8 cellular contexts compared by ENCODE assay signal in genomic region chr11:19557720-19558140, GRCh38.
A peak's percentile ranks its signal among the peaks of the same experiment; 100 is the strongest.
DNase-seq lines count a peak whose midpoint lies in the region; ATAC-seq and TF ChIP-seq lines count a peak whose summit lies in the region.

No MANE protein-coding gene starts in this region.

- no peaks in the 10 kb centered on the region for H3K9me3 Mint-ChIP-seq in CD4-positive, CD25-positive, alpha-beta regulatory T cell
- no peaks in the 10 kb centered on the region for H3K9me3 Mint-ChIP-seq in GM23338

- H2AFZ ChIP-seq in GM23338: no peak overlapping the region

- no peaks in the 10 kb centered on the region for H3K36me3 ChIP-seq in CD4-positive, CD25-positive, alpha-beta regulatory T cell (ENCODE audit: control insufficient read depth, insufficient read depth, low read length)
- no peaks in the 10 kb centered on the region for H3K36me3 ChIP-seq in GM23338 (ENCODE audit: insufficient read depth)
- H3K36me3 ChIP-seq in lower lobe of right lung: no peaks in the 10 kb centered on the region

- no peaks in the 10 kb centered on the region for H3F3A ChIP-seq in GM23338 (replicated peaks; ENCODE audit: low read depth)

- H3K27ac ChIP-seq in CD4-positive, CD25-positive, alpha-beta regulatory T cell (ENCODE audit: insufficient read depth, low read length, poor library complexity, severe bottlenecking): no peak overlapping the region
- H3K27ac ChIP-seq in GM23338 (ENCODE audit: low read depth) (no peak overlapping the region), lower lobe of right lung (no peak overlapping the region)

- intact Hi-C loops in lower lobe of right lung (cut with DNase I): loop anchor here (10.0 kb wide), 2 partner anchors 243 to 483 kb away; no protein-coding TSS in a partner anchor

- no peaks in the 10 kb centered on the region for H3K79me2 ChIP-seq in GM23338 (replicated peaks; ENCODE audit: insufficient read depth)

- H3K27ac Mint-ChIP-seq in CD4-positive, CD25-positive, alpha-beta regulatory T cell: no peak overlapping the region
- H3K27ac Mint-ChIP-seq in GM23338: no peak overlapping the region

- peak; percentile 29 to 49 (median 29) for DNase-seq in CD4-positive, CD25-positive, alpha-beta regulatory T cell
- DNase-seq in GM23338 (ENCODE audit: low spot score) (peak; percentile 96), NCI-H2196 treated with DMSO at 0.1 percent for 48 hours (lab: John Stamatoyannopoulos, UW; ENCODE audit: unreplicated experiment) (peak; percentile 32), dedifferentiated amniotic fluid mesenchymal stem cell (ENCODE audit: extremely low spot score) (peak; percentile 65), lower lobe of right lung (peak; percentile 82)
- peak; percentile 33 to 38 for DNase-seq in activated CD4-positive, alpha-beta T cell treated with anti-CD3 and anti-CD28 coated beads, Interleukin-2, amount 50 U/mL, for 24 hours (ENCODE audit: low read depth in 1 of 2, low spot score in 1 of 2)
- DNase-seq in stimulated activated CD8-positive, alpha-beta memory T cell treated with anti-CD3 and anti-CD28 coated beads, Interleukin-12 subunit alpha, Interleukin-12 subunit beta, amount 100 ng/mL, for 4 hours (ENCODE audit: low read depth): peak; percentile 23

- H3K4me1 ChIP-seq in CD4-positive, CD25-positive, alpha-beta regulatory T cell (ENCODE audit: control insufficient read depth, insufficient read depth, low read length, poor library complexity, severe bottlenecking): no peaks in the 10 kb centered on the region
- H3K4me1 ChIP-seq in GM23338 (ENCODE audit: insufficient read depth) (peaks cover 8% of the 10 kb centered on the region; the same call in 1 of the 2 replicates), lower lobe of right lung (peaks cover 16% of the 10 kb centered on the region)

- no peak overlapping the region for H3K4me2 ChIP-seq in GM23338

- H3K4me3 ChIP-seq in CD4-positive, CD25-positive, alpha-beta regulatory T cell (ENCODE audit: low read depth, low read length): no peak overlapping the region
- H3K4me3 ChIP-seq in GM23338 (no peak overlapping the region), lower lobe of right lung (no peak overlapping the region)

- H3K4me1 Mint-ChIP-seq in CD4-positive, CD25-positive, alpha-beta regulatory T cell: no peaks in the 10 kb centered on the region
- peaks cover 17% of the 10 kb centered on the region for H3K4me1 Mint-ChIP-seq in GM23338

- no peak for ATAC-seq in CD4-positive, CD25-positive, alpha-beta regulatory T cell (ENCODE audit: low read depth in 2 of 2)
- peak; percentile 95 for ATAC-seq in GM23338
- peak; percentile 78 to 82 for ATAC-seq in lower lobe of right lung
- ATAC-seq in GM21423 (IDR thresholded peaks at IDR 0.05; ENCODE audit: unreplicated experiment): no peak

- no peaks in the 10 kb centered on the region for H3K9me2 ChIP-seq in GM23338 (ENCODE audit: insufficient read depth)

- H3K36me3 Mint-ChIP-seq in CD4-positive, CD25-positive, alpha-beta regulatory T cell: no peaks in the 10 kb centered on the region
- H3K36me3 Mint-ChIP-seq in GM23338 (ENCODE audit: low read depth): no peaks in the 10 kb centered on the region

- TF ChIP-seq CTCF in GM23338 (conservative IDR thresholded peaks at IDR 0.05; ENCODE audit: low read depth in 2 of 2): peak; percentile 95 to 99
- peak; percentile 86 for TF ChIP-seq CTCF in lower lobe of right lung (IDR thresholded peaks at IDR 0.05)

- no peaks in the 10 kb centered on the region for H3K27me3 ChIP-seq in CD4-positive, CD25-positive, alpha-beta regulatory T cell (ENCODE audit: control insufficient read depth, insufficient read depth, low read length)
- H3K27me3 ChIP-seq in GM23338 (ENCODE audit: insufficient read depth) (no peaks in the 10 kb centered on the region), lower lobe of right lung (ENCODE audit: low read depth) (no peaks in the 10 kb centered on the region)

- no peak overlapping the region for H3K4me3 Mint-ChIP-seq in CD4-positive, CD25-positive, alpha-beta regulatory T cell
- no peak overlapping the region for H3K4me3 Mint-ChIP-seq in GM23338

- H3K27me3 Mint-ChIP-seq in CD4-positive, CD25-positive, alpha-beta regulatory T cell: no peaks in the 10 kb centered on the region
- peaks cover 4% of the 10 kb centered on the region for H3K27me3 Mint-ChIP-seq in GM23338 (ENCODE audit: insufficient read depth, low read depth, poor library complexity)

- no peaks in the 10 kb centered on the region for H4K20me1 ChIP-seq in GM23338 (replicated peaks; ENCODE audit: insufficient read depth)

- no peaks in the 10 kb centered on the region for H3K9me3 ChIP-seq in CD4-positive, CD25-positive, alpha-beta regulatory T cell (ENCODE audit: control insufficient read depth in 2 of 2, low read length in 2 of 2)
- no peaks in the 10 kb centered on the region for H3K9me3 ChIP-seq in lower lobe of right lung

TF ChIP-seq in GM23338, 12 proteins besides CTCF, POLR2A, EP300 and RAD21:
- TF ChIP-seq ZNF462 (CRISPR knock-in tag; IDR thresholded peaks at IDR 0.05) (0 out of 2 replicates have a peak, but pooled peaks have one; percentile 41), POLR2AphosphoS5 (IDR thresholded peaks at IDR 0.05; ENCODE audit: low read depth) (no peak)
TF ChIP-seq in GM23338: peak in this region for 1.

Comparison
In these comparisons a context has a peak if more than half of its experiments do, and no peak if none do; other contexts are left out.
1. ATAC-seq: peak in GM23338 (single experiment) and lower lobe of right lung (2 of 2); none in CD4-positive, CD25-positive, alpha-beta regulatory T cell (0 of 2) and GM21423 (single experiment).
2. DNase-seq: peak in every context shown above with its lines; median percentile 96 in GM23338; 82 in lower lobe of right lung; 65 in dedifferentiated amniotic fluid mesenchymal stem cell; 36 in activated CD4-positive, alpha-beta T cell treated with anti-CD3 and anti-CD28 coated beads, Interleukin-2, amount 50 U/mL, for 24 hours; 32 in NCI-H2196 treated with DMSO at 0.1 percent for 48 hours; 29 in CD4-positive, CD25-positive, alpha-beta regulatory T cell; 23 in stimulated activated CD8-positive, alpha-beta memory T cell treated with anti-CD3 and anti-CD28 coated beads, Interleukin-12 subunit alpha, Interleukin-12 subunit beta, amount 100 ng/mL, for 4 hours.